In the genomic region with DNA sequence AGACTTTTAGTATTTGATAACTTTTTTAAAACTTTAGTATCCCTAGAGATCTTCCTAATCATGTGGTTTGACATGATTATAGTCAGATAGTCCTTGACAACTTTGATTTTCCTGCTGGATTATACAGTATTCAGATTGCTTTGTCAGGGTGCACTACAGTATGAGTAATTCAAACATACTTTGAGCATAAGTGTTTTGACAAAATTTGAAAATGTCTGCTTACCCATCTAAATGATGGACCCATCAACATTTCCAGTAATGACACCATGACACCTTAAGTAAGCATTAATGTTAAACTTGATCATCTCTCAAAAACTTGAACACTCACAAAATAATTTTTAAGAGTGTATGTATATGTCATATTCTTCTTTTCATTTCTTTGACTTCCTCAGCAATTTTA, we compare ENCODE assay signal across 9 cellular contexts.
"Had no signal": no experiment of that assay in that cellular context is flagged by ENCODE, and none has a peak within 500 bp of the region (broad histone marks: within the 10 kb centered on the region; RNA-seq: fewer than 3 reads in every experiment).

No MANE protein-coding gene starts in this region.

- H2AFZ ChIP-seq: GM23248, GM23338 had no signal

- DNase-seq: GM23248, GOT3, H7, H9, HCEC 1CT, HFFc6 had no signal

- H3K4me2 ChIP-seq: GM23338 had no signal

- H3K4me3 ChIP-seq: GM23248, GM23338, HAP-1 had no signal

- H3K4me3 Mint-ChIP-seq: GM23338, H9, HFFc6 had no signal

- H3K9ac ChIP-seq: GM23248 had no signal

- H3K27ac Mint-ChIP-seq: GM23338, H9, HFFc6 had no signal

- H3K9me3 Mint-ChIP-seq: GM23338 had no signal

- H3K4me1 ChIP-seq: HAP-1 had no signal

- ATAC-seq: GM23338, HCT116 had no signal

- H3K36me3 ChIP-seq: HAP-1 had no signal

- H3K27ac ChIP-seq: GM23248 had no signal
